In the genomic region with DNA sequence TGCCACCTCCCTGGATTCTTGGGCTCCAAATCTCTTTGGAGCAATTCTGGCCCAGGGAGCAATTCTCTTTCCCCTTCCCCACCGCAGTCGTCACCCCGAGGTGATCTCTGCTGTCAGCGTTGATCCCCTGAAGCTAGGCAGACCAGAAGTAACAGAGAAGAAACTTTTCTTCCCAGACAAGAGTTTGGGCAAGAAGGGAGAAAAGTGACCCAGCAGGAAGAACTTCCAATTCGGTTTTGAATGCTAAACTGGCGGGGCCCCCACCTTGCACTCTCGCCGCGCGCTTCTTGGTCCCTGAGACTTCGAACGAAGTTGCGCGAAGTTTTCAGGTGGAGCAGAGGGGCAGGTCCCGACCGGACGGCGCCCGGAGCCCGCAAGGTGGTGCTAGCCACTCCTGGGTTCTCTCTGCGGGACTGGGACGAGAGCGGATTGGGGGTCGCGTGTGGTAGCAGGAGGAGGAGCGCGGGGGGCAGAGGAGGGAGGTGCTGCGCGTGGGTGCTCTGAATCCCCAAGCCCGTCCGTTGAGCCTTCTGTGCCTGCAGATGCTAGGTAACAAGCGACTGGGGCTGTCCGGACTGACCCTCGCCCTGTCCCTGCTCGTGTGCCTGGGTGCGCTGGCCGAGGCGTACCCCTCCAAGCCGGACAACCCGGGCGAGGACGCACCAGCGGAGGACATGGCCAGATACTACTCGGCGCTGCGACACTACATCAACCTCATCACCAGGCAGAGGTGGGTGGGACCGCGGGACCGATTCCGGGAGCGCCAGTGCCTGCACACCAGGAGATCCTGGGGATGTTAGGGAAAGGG, we compare ENCODE assay signal across 12 cellular contexts. TPM values are rescaled to one million over a fixed set of nuclear protein-coding genes. Genes with fewer than 3 reads are reported as not detected.
A peak's percentile ranks its signal among the peaks of the same experiment; 100 is the strongest.
DNase-seq lines count a peak whose midpoint lies in the region; ATAC-seq and TF ChIP-seq lines count a peak whose summit lies in the region.
"Had no signal": no experiment of that assay in that cellular context is flagged by ENCODE, and none has a peak within 500 bp of the region (broad histone marks: within the 10 kb centered on the region; RNA-seq: fewer than 3 reads in every experiment).

No MANE protein-coding gene starts in this region.

- H3K36me3 ChIP-seq in SK-N-SH (replicated peaks in 1 of 2; ENCODE audit: control insufficient read depth in 1 of 2, insufficient read depth in 2 of 2, low read length in 1 of 2) (no peaks in the 10 kb centered on the region), skeletal muscle tissue (ENCODE audit: control insufficient read depth in 3 of 3, insufficient read depth in 3 of 3, low read length in 3 of 3) (no peaks in the 10 kb centered on the region), gastroesophageal sphincter (no peaks in the 10 kb centered on the region)
- H3K36me3 ChIP-seq: brain microvascular endothelial cell, heart left ventricle had no signal

- H3K9ac ChIP-seq in SK-N-SH (no peak overlapping the region), skeletal muscle tissue (ENCODE audit: low read depth in 1 of 3, low read length in 3 of 3) (no peak overlapping the region)

- no peaks in the 10 kb centered on the region for H3K9me2 ChIP-seq in SK-N-SH

- TF ChIP-seq POLR2A in gastroesophageal sphincter (IDR thresholded peaks at IDR 0.05) = no peak

- H3K4me1 ChIP-seq in SK-N-SH (ENCODE audit: control insufficient read depth in 1 of 2, insufficient read depth in 2 of 2, low read depth in 1 of 2, low read length in 1 of 2) (peaks cover 0 to 16% of the 10 kb centered on the region in 2 experiments; a peak in 2 of 4 replicates), skeletal muscle tissue (ENCODE audit: control insufficient read depth in 3 of 3, insufficient read depth in 3 of 3, low read length in 3 of 3) (peaks cover 0 to 8% (median 5%) of the 10 kb centered on the region in 3 donors), gastroesophageal sphincter (peaks cover 0 to 23% (median 0%) of the 10 kb centered on the region in 3 donors)

- no peaks in the 10 kb centered on the region for H3K79me2 ChIP-seq in SK-N-SH (ENCODE audit: insufficient read depth)

- DNase-seq in DMS 273 (lab: John Stamatoyannopoulos, UW; ENCODE audit: unreplicated experiment) = peak; percentile 39
- no peak for DNase-seq in DMS 273 treated with DMSO at 0.1 percent for 48 hours (lab: John Stamatoyannopoulos, UW)
- peak; percentile 65 for DNase-seq in SK-N-SH
- no peak for DNase-seq in COR-L47 (lab: John Stamatoyannopoulos, UW)
- no peak for DNase-seq in immature natural killer cell
- DNase-seq: brain microvascular endothelial cell, IMR-90 had no signal

- no peak overlapping the region for H3K27ac Mint-ChIP-seq in immature natural killer cell

- CTCF ChIA-PET in SK-N-SH (lab: Yijun Ruan, JAX) = interaction anchor here (0.7 to 3.0 kb wide), 10 partner anchors 30 to 714 kb away, joined by 3 to 17 read pairs (median 3); no protein-coding TSS in a partner anchor

- H3K9me3 ChIP-seq in SK-N-SH (no peaks in the 10 kb centered on the region), skeletal muscle tissue (ENCODE audit: control insufficient read depth in 3 of 3, low read length in 3 of 3) (no peaks in the 10 kb centered on the region), gastroesophageal sphincter (no peaks in the 10 kb centered on the region)
- H3K9me3 ChIP-seq: heart left ventricle had no signal

- WGBS in SK-N-SH (ENCODE audit: low lambda C conversion rate) = 24% methylated on average over 37 of the region's 51 CpGs
- WGBS in gastroesophageal sphincter (ENCODE audit: low coverage in 1 of 2), 2 donors = 0% methylated on average over 5 of the region's 51 CpGs; no CpG with 5 or more reads in 1 of the 2 donors

- peaks cover 6 to 22% (median 17%) of the 10 kb centered on the region in 3 donors for H3K27me3 Mint-ChIP-seq in immature natural killer cell (ENCODE audit: low read depth in 3 of 3)

- TF ChIP-seq CTCF in SK-N-SH (IDR thresholded peaks at IDR 0.05) (no peak), gastroesophageal sphincter (IDR thresholded peaks at IDR 0.05) (no peak)

- H3K9me3 Mint-ChIP-seq in immature natural killer cell = no peaks in the 10 kb centered on the region

- TF ChIP-seq EP300 in SK-N-SH (IDR thresholded peaks at IDR 0.05; ENCODE audit: borderline replicate concordance in 1 of 2, low read depth in 1 of 2, low read length in 1 of 2) (no peak), gastroesophageal sphincter (IDR thresholded peaks at IDR 0.05) (no peak)

- peak overlapping the region in 1 of 2 experiments; percentile 47; a peak in 2 of 4 replicates for H3K27ac ChIP-seq in SK-N-SH (ENCODE audit: low read depth in 2 of 2, low read length in 1 of 2)
- no peak overlapping the region for H3K27ac ChIP-seq in skeletal muscle tissue (ENCODE audit: low read depth, low read length)
- no peak overlapping the region for H3K27ac ChIP-seq in gastroesophageal sphincter
- H3K27ac ChIP-seq: 22Rv1, brain microvascular endothelial cell, heart left ventricle had no signal

- H3K4me2 ChIP-seq in SK-N-SH = no peak overlapping the region

- no peaks in the 10 kb centered on the region for H3K36me3 Mint-ChIP-seq in immature natural killer cell

- peak overlapping the region in 1 of 2 experiments; percentile 52; a peak in 2 of 4 replicates for H3K4me3 ChIP-seq in SK-N-SH (ENCODE audit: low read depth in 2 of 2, low read length in 1 of 2)
- H3K4me3 ChIP-seq in iPS-11a (ENCODE audit: low read depth, low read length) = peak overlapping the region; percentile 40
- peak overlapping the region in 2 of 3 donors; percentile 13 to 40 for H3K4me3 ChIP-seq in skeletal muscle tissue (ENCODE audit: low read length in 3 of 3)
- H3K4me3 ChIP-seq in gastroesophageal sphincter = no peak overlapping the region

- peaks cover 41% of the 10 kb centered on the region for H3K27me3 ChIP-seq in SK-N-SH (ENCODE audit: insufficient read depth)
- H3K27me3 ChIP-seq in skeletal muscle tissue (ENCODE audit: control insufficient read depth in 3 of 3, insufficient read depth in 3 of 3, low read length in 3 of 3) = peaks cover 32 to 46% (median 44%) of the 10 kb centered on the region in 3 donors
- H3K27me3 ChIP-seq in gastroesophageal sphincter = peaks cover 63% of the 10 kb centered on the region

- TF ChIP-seq RAD21 in SK-N-SH (IDR thresholded peaks at IDR 0.05; ENCODE audit: low read length) = peak; percentile 19; the same call in 1 of the 2 replicates

- H2AFZ ChIP-seq in SK-N-SH (ENCODE audit: low read depth) = no peak overlapping the region

- no peak for ATAC-seq in gastroesophageal sphincter

- peaks cover 0 to 3% of the 10 kb centered on the region in 2 donors for H3K4me1 Mint-ChIP-seq in immature natural killer cell

- POLR2A ChIA-PET in SK-N-SH (lab: Yijun Ruan, JAX) = interaction anchor here (0.9 kb wide), 1 partner anchor 288 kb away, joined by 3 read pairs; a partner anchor contains a TSS

- peak overlapping the region in 1 of 5 donors; percentile 7 for H3K4me3 Mint-ChIP-seq in immature natural killer cell

- H4K20me1 ChIP-seq in SK-N-SH (ENCODE audit: insufficient read depth) = no peaks in the 10 kb centered on the region

- no peaks in the 10 kb centered on the region for H3F3A ChIP-seq in SK-N-SH (replicated peaks; ENCODE audit: insufficient read depth)

TF ChIP-seq in SK-N-SH, 30 proteins besides CTCF, POLR2A, EP300 and RAD21:
- TF ChIP-seq, protein P1, sequence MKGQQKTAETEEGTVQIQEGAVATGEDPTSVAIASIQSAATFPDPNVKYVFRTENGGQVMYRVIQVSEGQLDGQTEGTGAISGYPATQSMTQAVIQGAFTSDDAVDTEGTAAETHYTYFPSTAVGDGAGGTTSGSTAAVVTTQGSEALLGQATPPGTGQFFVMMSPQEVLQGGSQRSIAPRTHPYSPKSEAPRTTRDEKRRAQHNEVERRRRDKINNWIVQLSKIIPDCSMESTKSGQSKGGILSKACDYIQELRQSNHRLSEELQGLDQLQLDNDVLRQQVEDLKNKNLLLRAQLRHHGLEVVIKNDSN (IDR thresholded peaks at IDR 0.05; ENCODE audit: borderline replicate concordance, low read depth) = no peak
- TF ChIP-seq MEF2A (IDR thresholded peaks at IDR 0.05; ENCODE audit: borderline replicate concordance, low read depth) (no peak), MXI1 (IDR thresholded peaks at IDR 0.05; ENCODE audit: low read depth, low read length) (no peak), SIN3A (IDR thresholded peaks at IDR 0.05; ENCODE audit: borderline replicate concordance, low read depth, low read length) (no peak), EZH2phosphoT487 (IDR thresholded peaks at IDR 0.05; ENCODE audit: borderline replicate concordance, low read depth) (no peak), GATA2 (CRISPR knock-in tag; IDR thresholded peaks at IDR 0.05) (no peak), FOSL2 (IDR thresholded peaks at IDR 0.05; ENCODE audit: borderline replicate concordance, low read depth) (no peak), ELF1 (IDR thresholded peaks at IDR 0.05) (no peak), RCOR1 (IDR thresholded peaks at IDR 0.05; ENCODE audit: low read length) (no peak), GABPA (IDR thresholded peaks at IDR 0.05; ENCODE audit: low read depth) (no peak), CHD2 (IDR thresholded peaks at IDR 0.05; ENCODE audit: low read length, partially characterized antibody) (no peak)

RNA-seq across cellular contexts. Expression of a gene that starts 0.9 kb away (rescaled TPM):
- 2.6 and 8.2 TPM in 2 replicates for polyA plus RNA-seq in SK-N-SH (2012; rRNA removed)
- 5.7 and 19.2 TPM in 2 replicates for polyA plus RNA-seq in SK-N-SH (2012; cell fraction: cytosol; rRNA removed)
- polyA plus RNA-seq in SK-N-SH (2012; cell fraction: nucleus; rRNA removed) = 1.4 and 4.3 TPM in 2 replicates
- 3.1 TPM for total RNA-seq in skeletal muscle tissue
- total RNA-seq in gastroesophageal sphincter = 10 to 100 TPM in 2 of 4 donors, 1 to 10 TPM in 2; 5.8 to 19.2 (median 11.9) TPM
- polyA plus RNA-seq in immature natural killer cell = not detected
- total RNA-seq: heart left ventricle, IMR-90 had no signal
- polyA plus RNA-seq: IMR-90 had no signal

Comparison
In these comparisons a context has a peak if more than half of its experiments do, and no peak if none do; other contexts are left out.
1. DNase-seq: peak in DMS 273 (single experiment) and SK-N-SH (single experiment); none in DMS 273 treated with DMSO at 0.1 percent for 48 hours (single experiment), COR-L47 (single experiment) and immature natural killer cell (0 of 3).
2. H3K4me3 ChIP-seq: peak in iPS-11a (single experiment) and skeletal muscle tissue (2 of 3); none in gastroesophageal sphincter (0 of 2).